In genomic region chr7:45057853-45058252, GRCh38 we compare ENCODE assay signal across 20 cellular contexts. TPM values are rescaled to one million over a fixed set of nuclear protein-coding genes. Genes with fewer than 3 reads are reported as not detected.
DNase-seq lines count a peak whose midpoint lies in the region; ATAC-seq and TF ChIP-seq lines count a peak whose summit lies in the region.
"Had no signal": no experiment of that assay in that cellular context is flagged by ENCODE, and none has a peak within 500 bp of the region (broad histone marks: within the 10 kb centered on the region; RNA-seq: fewer than 3 reads in every experiment).

No MANE protein-coding gene starts in this region.

- DNase-seq in activated CD4-positive, alpha-beta T cell treated with anti-CD3 and anti-CD28 coated beads for 36 hours: no peak
- no peak for DNase-seq in activated CD4-positive, alpha-beta T cell treated with anti-CD3 and anti-CD28 coated beads for 48 hours
- DNase-seq in dermis microvascular lymphatic vessel endothelial cell (ENCODE audit: low read depth in 2 of 2) (peak; percentile 17 to 23), T-helper 9 cell (no peak), ureter (ENCODE audit: low spot score) (no peak), globus pallidus (ENCODE audit: low spot score) (no peak)
- no peak for DNase-seq in naive thymus-derived CD8-positive, alpha-beta T cell
- DNase-seq: 8988T; activated naive CD4-positive, alpha-beta T cell treated with Interleukin-2 at 50 U/mL for 16 hours; Calu3; cortex of kidney; kidney; lower lobe of right lung; NCI-H1048; NCI-H187; substantia nigra; upper lobe of right lung had no signal

- no peak overlapping the region for H3K27ac ChIP-seq in HEK293 (ENCODE audit: extremely low read depth, low read depth, low read length)
- H3K27ac ChIP-seq: lower lobe of right lung, SK-N-MC, upper lobe of right lung, VCaP had no signal

- H3K4me1 ChIP-seq in HEK293 (ENCODE audit: control insufficient read depth, insufficient read depth, low read length): no peaks in the 10 kb centered on the region
- H3K4me1 ChIP-seq: upper lobe of right lung had no signal

- H3K27ac Mint-ChIP-seq in activated CD4-positive, alpha-beta T cell treated with anti-CD3 and anti-CD28 coated beads for 36 hours: peak overlapping the region; percentile 0
- peak overlapping the region; percentile 5 to 84 (median 64) for H3K27ac Mint-ChIP-seq in naive thymus-derived CD8-positive, alpha-beta T cell

- H3K9me3 ChIP-seq in HEK293 (ENCODE audit: control insufficient read depth, insufficient read depth, low read depth, low read length): no peaks in the 10 kb centered on the region
- H3K9me3 ChIP-seq: lower lobe of right lung, upper lobe of right lung had no signal

- peaks cover 76% of the 10 kb centered on the region for H3K4me1 Mint-ChIP-seq in activated CD4-positive, alpha-beta T cell treated with anti-CD3 and anti-CD28 coated beads for 36 hours
- peaks cover 46 to 97% (median 83%) of the 10 kb centered on the region in 4 donors for H3K4me1 Mint-ChIP-seq in naive thymus-derived CD8-positive, alpha-beta T cell

- intact Hi-C loops in activated CD4-positive, alpha-beta T cell treated with anti-CD3 and anti-CD28 coated beads for 36 hours (cut with DNase I, micrococcal nuclease): no loop called here

- no peak overlapping the region for H3K4me3 Mint-ChIP-seq in activated CD4-positive, alpha-beta T cell treated with anti-CD3 and anti-CD28 coated beads for 36 hours
- peak overlapping the region in 3 of 10 donors; percentile 3 to 43 (median 6) for H3K4me3 Mint-ChIP-seq in naive thymus-derived CD8-positive, alpha-beta T cell

- CTCF ChIA-PET in activated CD4-positive, alpha-beta T cell treated with anti-CD3 and anti-CD28 coated beads for 36 hours (lab: Charles Lee): interaction anchor here (1.0 to 1.2 kb wide), 2 partner anchors 11 to 213 kb away, joined by 3 to 4 read pairs; no protein-coding TSS in a partner anchor
- CTCF ChIA-PET in HEK293 (lab: Yijun Ruan, JAX): interaction anchor here (1.0 kb wide), 1 partner anchor 12 kb away, joined by 3 read pairs; no protein-coding TSS in a partner anchor

- H3K27me3 Mint-ChIP-seq in activated CD4-positive, alpha-beta T cell treated with anti-CD3 and anti-CD28 coated beads for 36 hours: no peaks in the 10 kb centered on the region
- no peaks in the 10 kb centered on the region for H3K27me3 Mint-ChIP-seq in naive thymus-derived CD8-positive, alpha-beta T cell

- POLR2A ChIA-PET in activated CD4-positive, alpha-beta T cell treated with anti-CD3 and anti-CD28 coated beads for 36 hours (lab: Charles Lee): no interaction called here
- POLR2A ChIA-PET in HEK293 (lab: Yijun Ruan, JAX): no interaction called here
- POLR2A ChIA-PET in naive thymus-derived CD8-positive, alpha-beta T cell (lab: Charles Lee): interaction anchor here (0.6 kb wide), 1 partner anchor 31 kb away, joined by 4 read pairs; no protein-coding TSS in a partner anchor

- no peak for ATAC-seq in activated CD4-positive, alpha-beta T cell treated with anti-CD3 and anti-CD28 coated beads for 36 hours
- no peak for ATAC-seq in naive thymus-derived CD8-positive, alpha-beta T cell
- ATAC-seq: lower lobe of right lung, upper lobe of right lung had no signal

- TF ChIP-seq CTCF in HEK293 (tag by site-specific recombination; IDR thresholded peaks at IDR 0.05): no peak

- H3K4me3 ChIP-seq in HEK293 (ENCODE audit: low read depth, low read length): no peak overlapping the region
- H3K4me3 ChIP-seq: lower lobe of right lung, SK-N-MC, upper lobe of right lung had no signal

- peaks cover 2% of the 10 kb centered on the region for H3K9me3 Mint-ChIP-seq in activated CD4-positive, alpha-beta T cell treated with anti-CD3 and anti-CD28 coated beads for 36 hours (ENCODE audit: low read depth)
- no peaks in the 10 kb centered on the region for H3K9me3 Mint-ChIP-seq in naive thymus-derived CD8-positive, alpha-beta T cell

- peaks cover 41% of the 10 kb centered on the region for H3K36me3 Mint-ChIP-seq in activated CD4-positive, alpha-beta T cell treated with anti-CD3 and anti-CD28 coated beads for 36 hours (ENCODE audit: low read depth)
- H3K36me3 Mint-ChIP-seq in naive thymus-derived CD8-positive, alpha-beta T cell: peaks cover 4 to 82% (median 13%) of the 10 kb centered on the region in 3 donors

- no peaks in the 10 kb centered on the region for H3K36me3 ChIP-seq in HEK293 (ENCODE audit: control insufficient read depth in 2 of 2, insufficient read depth in 1 of 2, low read length in 2 of 2)

TF ChIP-seq in HEK293, 187 proteins besides CTCF, POLR2A, EP300 and RAD21:
- no peak for TF ChIP-seq ZNF426 (tag by site-specific recombination; IDR thresholded peaks at IDR 0.05)
- TF ChIP-seq ZNF133 (tag by site-specific recombination; IDR thresholded peaks at IDR 0.05): 0 out of 2 replicates have a peak, but pooled peaks have one; percentile 33
TF ChIP-seq in HEK293: peak in this region for 1.

RNA-seq across cellular contexts. Expression of gene NACAD, which starts 30.9 kb away (rescaled TPM):
- under 1 TPM; 0.14 to 0.21 TPM for total RNA-seq in activated CD4-positive, alpha-beta T cell treated with anti-CD3 and anti-CD28 coated beads for 36 hours
- total RNA-seq in dermis microvascular lymphatic vessel endothelial cell (0.39 and 0.89 TPM in 2 replicates), ureter (5.7 TPM)
- total RNA-seq in naive thymus-derived CD8-positive, alpha-beta T cell: under 1 TPM; 0.13 to 0.16 TPM
- under 1 TPM; 0.06 to 0.15 (median 0.15) TPM for polyA plus RNA-seq in naive thymus-derived CD8-positive, alpha-beta T cell

RNA-seq across cellular contexts. Expression of gene TBRG4, which starts 53.6 kb away (rescaled TPM):
- total RNA-seq in activated CD4-positive, alpha-beta T cell treated with anti-CD3 and anti-CD28 coated beads for 36 hours: 100 to 1,000 TPM; 158 to 163 TPM
- total RNA-seq in dermis microvascular lymphatic vessel endothelial cell: 55.5 and 62.8 TPM in 2 replicates
- total RNA-seq in naive thymus-derived CD8-positive, alpha-beta T cell: 100 to 1,000 TPM; 154 to 167 TPM
- 10 to 100 TPM; 51.3 to 95.7 (median 69.0) TPM for polyA plus RNA-seq in naive thymus-derived CD8-positive, alpha-beta T cell
- 89.4 TPM for total RNA-seq in ureter

RNA-seq across cellular contexts. Expression of gene CCM2, which starts 57.9 kb away (rescaled TPM):
- 10 to 100 TPM; 70.1 to 80.1 TPM for total RNA-seq in activated CD4-positive, alpha-beta T cell treated with anti-CD3 and anti-CD28 coated beads for 36 hours
- total RNA-seq in dermis microvascular lymphatic vessel endothelial cell (44.4 and 63.2 TPM in 2 replicates), ureter (31.1 TPM)
- 100 to 1,000 TPM; 160 to 167 TPM for total RNA-seq in naive thymus-derived CD8-positive, alpha-beta T cell
- 10 to 100 TPM; 49.9 to 81.7 (median 63.2) TPM for polyA plus RNA-seq in naive thymus-derived CD8-positive, alpha-beta T cell

Comparison
In these comparisons a context has a peak if more than half of its experiments do, and no peak if none do; other contexts are left out.
1. DNase-seq: peak in dermis microvascular lymphatic vessel endothelial cell (2 of 2); none in activated CD4-positive, alpha-beta T cell treated with anti-CD3 and anti-CD28 coated beads for 36 hours (single experiment), activated CD4-positive, alpha-beta T cell treated with anti-CD3 and anti-CD28 coated beads for 48 hours (single experiment), naive thymus-derived CD8-positive, alpha-beta T cell (0 of 10), T-helper 9 cell (single experiment), ureter (single experiment) and globus pallidus (single experiment).